ENCODE assay signal across 8 cellular contexts in genomic region chr2:239293450-239294430, GRCh38.
DNase-seq lines count a peak whose midpoint lies in the region; ATAC-seq and TF ChIP-seq lines count a peak whose summit lies in the region.

No MANE protein-coding gene starts in this region.

- DNase-seq in Peyer's patch (peak in 2 of 3 donors; percentile 46 to 49), NAMALWA (ENCODE audit: low spot score) (no peak), DMS 273 (lab: John Stamatoyannopoulos, UW; ENCODE audit: unreplicated experiment) (no peak), NCI-H82 (lab: John Stamatoyannopoulos, UW) (no peak), nucleus accumbens (lab: John Stamatoyannopoulos, UW) (no peak)
- DNase-seq in central memory CD4-positive, alpha-beta T cell = peak; percentile 60
- DNase-seq in stimulated activated CD4-positive, alpha-beta T cell treated with anti-CD3 and anti-CD28 coated beads, Interleukin-12 subunit alpha, Interleukin-12 subunit beta, amount 100 ng/mL, for 48 hours (ENCODE audit: low read depth in 2 of 3, low spot score in 1 of 3) = peak; percentile 52 to 63 (median 63)

- H3K27ac ChIP-seq in Peyer's patch = peak overlapping the region in 3 of 4 donors; percentile 22 to 65 (median 46)

- no peak for TF ChIP-seq CTCF in Peyer's patch (IDR thresholded peaks at IDR 0.05)

- no peaks in the 10 kb centered on the region for H3K36me3 ChIP-seq in Peyer's patch

- no peak for TF ChIP-seq POLR2A in Peyer's patch (IDR thresholded peaks at IDR 0.05)

- peak; percentile 95 for ATAC-seq in GM19463 (IDR thresholded peaks at IDR 0.05; ENCODE audit: unreplicated experiment)

- no peak overlapping the region for H3K4me3 ChIP-seq in Peyer's patch

- peaks cover 3 to 62% (median 11%) of the 10 kb centered on the region in 4 donors for H3K4me1 ChIP-seq in Peyer's patch

- H3K27me3 ChIP-seq in Peyer's patch = no peaks in the 10 kb centered on the region

- H3K9me3 ChIP-seq in Peyer's patch = no peaks in the 10 kb centered on the region

Comparison
In these comparisons a context has a peak if more than half of its experiments do, and no peak if none do; other contexts are left out.
1. DNase-seq: peak in Peyer's patch (2 of 3), central memory CD4-positive, alpha-beta T cell (single experiment) and stimulated activated CD4-positive, alpha-beta T cell treated with anti-CD3 and anti-CD28 coated beads, Interleukin-12 subunit alpha, Interleukin-12 subunit beta, amount 100 ng/mL, for 48 hours (3 of 3); none in NAMALWA (single experiment), DMS 273 (single experiment), NCI-H82 (single experiment) and nucleus accumbens (0 of 56).